8 cellular contexts compared by ENCODE assay signal in genomic region chr1:110210604-110211502, GRCh38. TPM values are rescaled to one million over a fixed set of nuclear protein-coding genes. Genes with fewer than 3 reads are reported as not detected.
DNase-seq lines count a peak whose midpoint lies in the region; ATAC-seq and TF ChIP-seq lines count a peak whose summit lies in the region.

No MANE protein-coding gene starts in this region.

- H3K27me3 ChIP-seq in body of pancreas = no peaks in the 10 kb centered on the region

- H3K4me3 ChIP-seq in LNCaP clone FGC (ENCODE audit: low read depth, low read length) (peak overlapping the region; percentile 12; the same call in 1 of the 2 replicates), body of pancreas (peak overlapping the region; percentile 34 to 65)

- ATAC-seq in GM21526 (IDR thresholded peaks at IDR 0.05; ENCODE audit: low FRiP score, unreplicated experiment) (peak; percentile 2), body of pancreas (peak; percentile 33)

- no peaks in the 10 kb centered on the region for H3K9me3 ChIP-seq in body of pancreas

- H3K36me3 ChIP-seq in body of pancreas (replicated peaks in 1 of 2; ENCODE audit: insufficient read depth in 1 of 2, low read depth in 2 of 2) = no peaks in the 10 kb centered on the region

- 0 to 1% methylated on average over 5 to 84 of the region's 101 CpGs for WGBS in body of pancreas, 2 donors

- H3K4me3 Mint-ChIP-seq in immature natural killer cell = peak overlapping the region; percentile 76 to 88 (median 86)

- H3K4me1 ChIP-seq in body of pancreas = peaks cover 68% of the 10 kb centered on the region

- H3K27ac ChIP-seq in body of pancreas = peak overlapping the region; percentile 89 to 95 (median 92)

- H3K36me3 Mint-ChIP-seq in immature natural killer cell = no peaks in the 10 kb centered on the region

- peak overlapping the region in 5 of 6 donors; percentile 64 to 82 (median 71) for H3K27ac Mint-ChIP-seq in immature natural killer cell

- TF ChIP-seq POLR2A in body of pancreas (IDR thresholded peaks at IDR 0.05) = peak in 2 of 3 donors; percentile 30 to 34

- intact Hi-C loops in body of pancreas (cut with DNase I) = no loop called here

- no peak for TF ChIP-seq CTCF in LNCaP clone FGC (IDR thresholded peaks at IDR 0.05; ENCODE audit: control insufficient read depth, extremely low read depth, insufficient read depth)
- TF ChIP-seq CTCF in body of pancreas (IDR thresholded peaks at IDR 0.05) = no peak

- H3K4me1 Mint-ChIP-seq in immature natural killer cell = peaks cover 19 to 20% of the 10 kb centered on the region in 2 donors

- DNase-seq in COR-L47 (lab: John Stamatoyannopoulos, UW) = peak; percentile 50
- DNase-seq in LNCaP clone FGC (ENCODE audit: low read depth) = no peak
- DNase-seq in T-helper 9 cell = peak; percentile 45
- DNase-seq in body of pancreas = peak; percentile 56 to 62 (median 60)
- DNase-seq in immature natural killer cell = peak; percentile 53 to 63 (median 53)
- DNase-seq in stimulated activated CD4-positive, alpha-beta T cell treated with anti-CD3 and anti-CD28 coated beads, Interleukin-15, amount 100 ng/mL, for 1 hour (ENCODE audit: low read depth in 1 of 2, low spot score in 1 of 2) = peak; percentile 31 to 33
- no peak for DNase-seq in occipital lobe (lab: John Stamatoyannopoulos, UW)

- H3K27me3 Mint-ChIP-seq in immature natural killer cell (ENCODE audit: low read depth in 3 of 3) = peaks cover 8 to 15% (median 10%) of the 10 kb centered on the region in 3 donors

- H3K9me3 Mint-ChIP-seq in immature natural killer cell = peaks cover 0 to 1% (median 0%) of the 10 kb centered on the region in 6 donors

RNA-seq across cellular contexts. Expression of gene KCNC4, which starts 0.7 kb away (rescaled TPM):
- total RNA-seq in body of pancreas = 10 to 100 TPM in 1 of 2 donors, 1 to 10 TPM in 1; 8.6 to 12.7 TPM
- under 1 TPM; 0.18 to 0.48 (median 0.47) TPM for polyA plus RNA-seq in immature natural killer cell
- 4.8 TPM for total RNA-seq in occipital lobe

Comparison
In these comparisons a context has a peak if more than half of its experiments do, and no peak if none do; other contexts are left out.
1. DNase-seq: peak in COR-L47 (single experiment), T-helper 9 cell (single experiment), body of pancreas (4 of 4), immature natural killer cell (3 of 3) and stimulated activated CD4-positive, alpha-beta T cell treated with anti-CD3 and anti-CD28 coated beads, Interleukin-15, amount 100 ng/mL, for 1 hour (2 of 2); none in LNCaP clone FGC (single experiment) and occipital lobe (single experiment).